12 cellular contexts compared by ENCODE assay signal in the genomic region with DNA sequence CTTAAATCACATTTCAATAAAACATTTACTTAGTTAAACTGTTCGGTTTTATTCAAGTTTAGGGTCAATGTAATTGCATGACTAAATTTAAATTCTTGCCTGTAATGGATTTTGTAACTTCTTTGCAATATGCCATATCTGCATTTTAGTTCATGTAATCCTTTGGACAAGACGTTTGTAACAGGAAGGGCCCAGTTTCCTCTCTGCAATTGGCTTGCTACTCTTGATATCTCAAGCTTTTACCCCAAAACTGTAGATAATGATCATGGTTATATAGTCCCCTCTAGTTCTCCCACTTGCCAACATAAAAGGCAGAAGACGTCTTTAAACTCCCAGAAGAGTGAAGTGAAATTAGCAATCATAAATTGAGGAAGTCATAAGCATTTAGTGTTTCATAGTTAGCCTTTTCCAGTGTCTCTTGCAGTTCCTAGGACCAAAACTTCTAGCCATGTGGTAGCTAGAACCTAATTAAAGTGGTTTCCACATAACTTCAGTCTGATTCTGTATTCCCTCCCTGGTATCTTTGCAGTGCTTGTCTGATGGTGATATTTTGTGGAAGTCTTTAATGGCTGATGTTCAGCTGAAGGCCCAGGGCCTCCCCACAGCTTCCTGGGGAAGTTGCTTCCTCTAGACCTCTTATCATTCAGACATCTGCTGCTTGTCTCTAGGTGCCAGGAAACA.
DNase-seq lines count a peak whose midpoint lies in the region; ATAC-seq and TF ChIP-seq lines count a peak whose summit lies in the region.
"Had no signal": no experiment of that assay in that cellular context is flagged by ENCODE, and none has a peak within 500 bp of the region (broad histone marks: within the 10 kb centered on the region; RNA-seq: fewer than 3 reads in every experiment).

No MANE protein-coding gene starts in this region.

- no peaks in the 10 kb centered on the region for H3K9me3 ChIP-seq in vagina

- no peaks in the 10 kb centered on the region for H3K4me1 ChIP-seq in vagina

- H3K27me3 Mint-ChIP-seq in stimulated activated naive CD8-positive, alpha-beta T cell treated with anti-CD3 and anti-CD28 coated beads, Interleukin-15, Interleukin-2, amounts not matched to agents 100 ng/mL and 50 ng/mL, for 24 hours: no peaks in the 10 kb centered on the region

- H3K27ac Mint-ChIP-seq in stimulated activated naive CD8-positive, alpha-beta T cell treated with anti-CD3 and anti-CD28 coated beads, Interleukin-15, Interleukin-2, amounts not matched to agents 100 ng/mL and 50 ng/mL, for 24 hours: peak overlapping the region; percentile 21

- H3K4me3 ChIP-seq in vagina: no peak overlapping the region
- H3K4me3 ChIP-seq: PC-9 had no signal

- peaks cover 9% of the 10 kb centered on the region for H3K9me3 Mint-ChIP-seq in stimulated activated naive CD8-positive, alpha-beta T cell treated with anti-CD3 and anti-CD28 coated beads, Interleukin-15, Interleukin-2, amounts not matched to agents 100 ng/mL and 50 ng/mL, for 24 hours
- H3K9me3 Mint-ChIP-seq: nephron progenitor cell had no signal

- H3K27me3 ChIP-seq in vagina: no peaks in the 10 kb centered on the region

- no peak for ATAC-seq in stimulated activated naive CD8-positive, alpha-beta T cell treated with anti-CD3 and anti-CD28 coated beads, Interleukin-15, Interleukin-2, amounts not matched to agents 100 U/mL and 50 U/mL, for 24 hours
- ATAC-seq in GM21717 (IDR thresholded peaks at IDR 0.05; ENCODE audit: unreplicated experiment): no peak
- ATAC-seq in GM19023 (IDR thresholded peaks at IDR 0.05; ENCODE audit: unreplicated experiment): no peak

- TF ChIP-seq CTCF in vagina (IDR thresholded peaks at IDR 0.05): no peak

- peaks cover 53% of the 10 kb centered on the region for H3K36me3 Mint-ChIP-seq in stimulated activated naive CD8-positive, alpha-beta T cell treated with anti-CD3 and anti-CD28 coated beads, Interleukin-15, Interleukin-2, amounts not matched to agents 100 ng/mL and 50 ng/mL, for 24 hours (ENCODE audit: low read depth)

- intact Hi-C loops in vagina (cut with DNase I): no loop called here

- DNase-seq in stimulated activated naive CD8-positive, alpha-beta T cell treated with anti-CD3 and anti-CD28 coated beads, Interleukin-15, Interleukin-2, amounts not matched to agents 100 U/mL and 50 U/mL, for 24 hours: no peak
- DNase-seq in T-helper 1 cell: peak in 4 of 5 donors; percentile 19 to 53 (median 26)
- DNase-seq in central memory CD4-positive, alpha-beta T cell: peak; percentile 63
- no peak for DNase-seq in NCI-H1417 (lab: John Stamatoyannopoulos, UW)
- DNase-seq in vagina (ENCODE audit: extremely low spot score in 2 of 2): no peak
- DNase-seq: NCI-H2029 treated with DMSO at 0.1 percent for 48 hours, nephron progenitor cell, PC-9, WERI-Rb-1 had no signal

- no peak overlapping the region for H3K4me3 Mint-ChIP-seq in stimulated activated naive CD8-positive, alpha-beta T cell treated with anti-CD3 and anti-CD28 coated beads, Interleukin-15, Interleukin-2, amounts not matched to agents 100 ng/mL and 50 ng/mL, for 24 hours
- H3K4me3 Mint-ChIP-seq: nephron progenitor cell had no signal

- H3K4me1 Mint-ChIP-seq in stimulated activated naive CD8-positive, alpha-beta T cell treated with anti-CD3 and anti-CD28 coated beads, Interleukin-15, Interleukin-2, amounts not matched to agents 100 ng/mL and 50 ng/mL, for 24 hours (ENCODE audit: low read depth): peaks cover 53% of the 10 kb centered on the region

- H3K36me3 ChIP-seq in vagina: no peaks in the 10 kb centered on the region
- H3K36me3 ChIP-seq: WERI-Rb-1 had no signal

- no peak overlapping the region for H3K27ac ChIP-seq in vagina
- H3K27ac ChIP-seq: PC-9, WERI-Rb-1 had no signal

- TF ChIP-seq POLR2A in vagina (IDR thresholded peaks at IDR 0.05): no peak

Comparison
In these comparisons a context has a peak if more than half of its experiments do, and no peak if none do; other contexts are left out.
1. DNase-seq: peak in T-helper 1 cell (4 of 5) and central memory CD4-positive, alpha-beta T cell (single experiment); none in stimulated activated naive CD8-positive, alpha-beta T cell treated with anti-CD3 and anti-CD28 coated beads, Interleukin-15, Interleukin-2, amounts not matched to agents 100 U/mL and 50 U/mL, for 24 hours (single experiment), NCI-H1417 (0 of 3) and vagina (0 of 2).